1 cellular context compared by ENCODE assay signal in the genomic region with DNA sequence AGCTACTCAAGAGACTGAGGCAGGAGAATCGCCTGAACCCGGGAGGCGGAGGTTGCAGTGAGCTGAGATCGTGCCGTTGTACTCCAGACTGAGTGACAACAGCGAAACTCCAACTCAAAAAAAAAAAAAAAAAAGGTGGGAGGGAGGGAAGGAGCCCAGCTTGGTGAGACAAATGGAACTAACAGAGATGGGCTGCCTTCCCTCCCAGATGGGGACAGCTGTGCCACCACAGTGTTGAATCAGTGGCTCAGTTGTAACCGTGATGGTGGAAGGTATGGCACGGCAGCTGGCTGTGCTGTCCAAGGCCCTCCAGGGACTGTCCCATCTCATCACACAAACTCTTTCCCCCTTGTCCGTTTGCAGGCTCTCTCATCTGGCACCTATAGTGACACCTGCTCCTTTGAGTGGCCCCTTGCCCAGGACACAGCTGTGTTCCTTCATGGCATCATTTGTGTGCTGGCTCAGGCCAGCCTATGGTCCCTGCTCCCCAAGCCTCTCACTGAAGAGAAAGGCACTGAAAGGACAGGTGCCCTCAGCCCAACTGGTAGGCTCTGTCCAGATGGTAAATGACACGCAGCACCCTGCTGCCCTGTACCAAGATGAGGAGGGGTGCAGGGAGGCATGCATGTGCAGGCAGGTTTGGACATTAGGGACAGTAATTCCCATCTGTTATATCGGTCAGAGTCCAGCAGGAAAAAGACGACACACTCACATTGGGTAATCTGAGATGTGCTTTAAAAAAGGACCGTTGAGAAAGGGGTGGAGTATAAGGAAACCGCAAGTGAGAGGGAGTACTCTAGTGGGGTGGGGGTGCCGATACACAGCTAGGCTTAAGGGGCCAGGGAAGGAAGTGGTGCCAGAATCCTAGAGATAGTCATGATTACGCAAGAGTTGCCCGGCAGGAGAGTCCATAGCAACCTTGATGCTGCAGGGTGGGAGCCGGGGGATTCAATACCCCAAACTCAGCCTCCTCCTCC.
A peak's percentile ranks its signal among the peaks of the same experiment; 100 is the strongest.
TF ChIP-seq lines count a peak whose summit lies in the region.

No MANE protein-coding gene starts in this region.

TF ChIP-seq in K562, 482 proteins besides CTCF, POLR2A, EP300 and RAD21 (continued from another document and continues in another):
- TF ChIP-seq, protein P1, sequence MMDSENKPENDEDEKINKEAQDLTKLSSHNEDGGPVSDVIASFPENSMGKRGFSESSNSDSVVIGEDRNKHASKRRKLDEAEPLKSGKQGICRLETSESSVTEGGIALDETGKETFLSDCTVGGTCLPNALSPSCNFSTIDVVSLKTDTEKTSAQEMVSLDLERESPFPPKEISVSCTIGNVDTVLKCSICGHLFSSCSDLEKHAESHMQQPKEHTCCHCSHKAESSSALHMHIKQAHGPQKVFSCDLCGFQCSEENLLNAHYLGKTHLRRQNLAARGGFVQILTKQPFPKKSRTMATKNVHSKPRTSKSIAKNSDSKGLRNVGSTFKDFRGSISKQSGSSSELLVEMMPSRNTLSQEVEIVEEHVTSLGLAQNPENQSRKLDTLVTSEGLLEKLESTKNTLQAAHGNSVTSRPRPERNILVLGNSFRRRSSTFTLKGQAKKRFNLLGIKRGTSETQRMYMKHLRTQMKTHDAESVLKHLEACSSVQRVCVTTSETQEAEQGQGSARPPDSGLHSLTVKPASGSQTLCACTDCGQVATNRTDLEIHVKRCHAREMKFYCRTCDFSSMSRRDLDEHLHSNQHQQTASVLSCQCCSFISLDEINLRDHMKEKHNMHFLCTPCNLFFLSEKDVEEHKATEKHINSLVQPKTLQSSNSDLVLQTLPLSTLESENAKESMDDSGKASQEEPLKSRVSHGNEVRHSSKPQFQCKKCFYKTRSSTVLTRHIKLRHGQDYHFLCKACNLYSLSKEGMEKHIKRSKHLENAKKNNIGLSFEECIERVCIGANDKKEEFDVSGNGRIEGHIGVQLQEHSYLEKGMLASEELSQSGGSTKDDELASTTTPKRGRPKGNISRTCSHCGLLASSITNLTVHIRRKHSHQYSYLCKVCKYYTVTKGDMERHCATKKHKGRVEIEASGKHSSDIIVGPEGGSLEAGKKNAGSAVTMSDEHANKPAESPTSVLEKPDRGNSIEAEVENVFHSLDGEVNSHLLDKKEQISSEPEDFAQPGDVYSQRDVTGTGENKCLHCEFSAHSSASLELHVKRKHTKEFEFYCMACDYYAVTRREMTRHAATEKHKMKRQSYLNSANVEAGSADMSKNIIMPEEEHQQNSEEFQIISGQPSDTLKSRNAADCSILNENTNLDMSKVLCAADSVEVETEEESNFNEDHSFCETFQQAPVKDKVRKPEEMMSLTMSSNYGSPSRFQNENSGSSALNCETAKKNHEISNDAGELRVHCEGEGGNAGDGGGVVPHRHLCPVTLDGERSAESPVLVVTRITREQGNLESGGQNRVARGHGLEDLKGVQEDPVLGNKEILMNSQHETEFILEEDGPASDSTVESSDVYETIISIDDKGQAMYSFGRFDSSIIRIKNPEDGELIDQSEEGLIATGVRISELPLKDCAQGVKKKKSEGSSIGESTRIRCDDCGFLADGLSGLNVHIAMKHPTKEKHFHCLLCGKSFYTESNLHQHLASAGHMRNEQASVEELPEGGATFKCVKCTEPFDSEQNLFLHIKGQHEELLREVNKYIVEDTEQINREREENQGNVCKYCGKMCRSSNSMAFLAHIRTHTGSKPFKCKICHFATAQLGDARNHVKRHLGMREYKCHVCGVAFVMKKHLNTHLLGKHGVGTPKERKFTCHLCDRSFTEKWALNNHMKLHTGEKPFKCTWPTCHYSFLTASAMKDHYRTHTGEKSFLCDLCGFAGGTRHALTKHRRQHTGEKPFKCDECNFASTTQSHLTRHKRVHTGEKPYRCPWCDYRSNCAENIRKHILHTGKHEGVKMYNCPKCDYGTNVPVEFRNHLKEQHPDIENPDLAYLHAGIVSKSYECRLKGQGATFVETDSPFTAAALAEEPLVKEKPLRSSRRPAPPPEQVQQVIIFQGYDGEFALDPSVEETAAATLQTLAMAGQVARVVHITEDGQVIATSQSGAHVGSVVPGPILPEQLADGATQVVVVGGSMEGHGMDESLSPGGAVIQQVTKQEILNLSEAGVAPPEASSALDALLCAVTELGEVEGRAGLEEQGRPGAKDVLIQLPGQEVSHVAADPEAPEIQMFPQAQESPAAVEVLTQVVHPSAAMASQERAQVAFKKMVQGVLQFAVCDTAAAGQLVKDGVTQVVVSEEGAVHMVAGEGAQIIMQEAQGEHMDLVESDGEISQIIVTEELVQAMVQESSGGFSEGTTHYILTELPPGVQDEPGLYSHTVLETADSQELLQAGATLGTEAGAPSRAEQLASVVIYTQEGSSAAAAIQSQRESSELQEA (IDR thresholded peaks at IDR 0.05; ENCODE audit: low read depth): no peak
- TF ChIP-seq MECOM (CRISPR knock-in tag; IDR thresholded peaks at IDR 0.05) (0 out of 2 replicates have a peak, but pooled peaks have one; percentile 38), ZBTB7A (IDR thresholded peaks at IDR 0.05; ENCODE audit: borderline replicate concordance, control insufficient read depth, low read depth, low read length) (peak; percentile 86), ETV6 (IDR thresholded peaks at IDR 0.05; ENCODE audit: borderline replicate concordance in 1 of 2, low read depth in 2 of 2, low read length in 1 of 2) (peak; percentile 60 to 73; a peak in 2 of 4 replicates), ETV6 (CRISPR knock-in tag; IDR thresholded peaks at IDR 0.05; ENCODE audit: borderline replicate concordance) (no peak), MTA3 (IDR thresholded peaks at IDR 0.05; ENCODE audit: borderline replicate concordance) (peak; percentile 66), TAF1 (IDR thresholded peaks at IDR 0.05; ENCODE audit: control insufficient read depth, extremely low read depth, insufficient read depth, low read length, severe bottlenecking) (no peak), NBN (IDR thresholded peaks at IDR 0.05; ENCODE audit: low read depth) (peak; percentile 81), PURB (CRISPR knock-in tag; IDR thresholded peaks at IDR 0.05; ENCODE audit: low read depth) (no peak), KHSRP (IDR thresholded peaks at IDR 0.05) (no peak), PTTG1 (tag; IDR thresholded peaks at IDR 0.05; ENCODE audit: low read depth) (no peak), GATA2 (CRISPR knock-in tag; IDR thresholded peaks at IDR 0.05) (peak; percentile 22; the same call in 1 of the 2 replicates), RAD51 (IDR thresholded peaks at IDR 0.05; ENCODE audit: borderline replicate concordance, low read depth) (0 out of 2 replicates have a peak, but pooled peaks have one; percentile 22), ILK (tag; IDR thresholded peaks at IDR 0.05; ENCODE audit: borderline replicate concordance, low read depth) (no peak), ZNF583 (CRISPR knock-in tag; IDR thresholded peaks at IDR 0.05) (peak; percentile 37; the same call in 1 of the 2 replicates), BHLHE40 (IDR thresholded peaks at IDR 0.05; ENCODE audit: low read length) (peak; percentile 5; the same call in 1 of the 2 replicates), E2F3 (CRISPR knock-in tag; IDR thresholded peaks at IDR 0.05) (no peak), CHCHD3 (CRISPR knock-in tag; IDR thresholded peaks at IDR 0.05) (no peak), ETV1 (tag; conservative IDR thresholded peaks at IDR 0.05; ENCODE audit: low read depth) (peak; percentile 85)
- TF ChIP-seq, protein P2, sequence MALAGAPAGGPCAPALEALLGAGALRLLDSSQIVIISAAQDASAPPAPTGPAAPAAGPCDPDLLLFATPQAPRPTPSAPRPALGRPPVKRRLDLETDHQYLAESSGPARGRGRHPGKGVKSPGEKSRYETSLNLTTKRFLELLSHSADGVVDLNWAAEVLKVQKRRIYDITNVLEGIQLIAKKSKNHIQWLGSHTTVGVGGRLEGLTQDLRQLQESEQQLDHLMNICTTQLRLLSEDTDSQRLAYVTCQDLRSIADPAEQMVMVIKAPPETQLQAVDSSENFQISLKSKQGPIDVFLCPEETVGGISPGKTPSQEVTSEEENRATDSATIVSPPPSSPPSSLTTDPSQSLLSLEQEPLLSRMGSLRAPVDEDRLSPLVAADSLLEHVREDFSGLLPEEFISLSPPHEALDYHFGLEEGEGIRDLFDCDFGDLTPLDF (CRISPR knock-in tag; IDR thresholded peaks at IDR 0.05): no peak
- TF ChIP-seq, protein P3, sequence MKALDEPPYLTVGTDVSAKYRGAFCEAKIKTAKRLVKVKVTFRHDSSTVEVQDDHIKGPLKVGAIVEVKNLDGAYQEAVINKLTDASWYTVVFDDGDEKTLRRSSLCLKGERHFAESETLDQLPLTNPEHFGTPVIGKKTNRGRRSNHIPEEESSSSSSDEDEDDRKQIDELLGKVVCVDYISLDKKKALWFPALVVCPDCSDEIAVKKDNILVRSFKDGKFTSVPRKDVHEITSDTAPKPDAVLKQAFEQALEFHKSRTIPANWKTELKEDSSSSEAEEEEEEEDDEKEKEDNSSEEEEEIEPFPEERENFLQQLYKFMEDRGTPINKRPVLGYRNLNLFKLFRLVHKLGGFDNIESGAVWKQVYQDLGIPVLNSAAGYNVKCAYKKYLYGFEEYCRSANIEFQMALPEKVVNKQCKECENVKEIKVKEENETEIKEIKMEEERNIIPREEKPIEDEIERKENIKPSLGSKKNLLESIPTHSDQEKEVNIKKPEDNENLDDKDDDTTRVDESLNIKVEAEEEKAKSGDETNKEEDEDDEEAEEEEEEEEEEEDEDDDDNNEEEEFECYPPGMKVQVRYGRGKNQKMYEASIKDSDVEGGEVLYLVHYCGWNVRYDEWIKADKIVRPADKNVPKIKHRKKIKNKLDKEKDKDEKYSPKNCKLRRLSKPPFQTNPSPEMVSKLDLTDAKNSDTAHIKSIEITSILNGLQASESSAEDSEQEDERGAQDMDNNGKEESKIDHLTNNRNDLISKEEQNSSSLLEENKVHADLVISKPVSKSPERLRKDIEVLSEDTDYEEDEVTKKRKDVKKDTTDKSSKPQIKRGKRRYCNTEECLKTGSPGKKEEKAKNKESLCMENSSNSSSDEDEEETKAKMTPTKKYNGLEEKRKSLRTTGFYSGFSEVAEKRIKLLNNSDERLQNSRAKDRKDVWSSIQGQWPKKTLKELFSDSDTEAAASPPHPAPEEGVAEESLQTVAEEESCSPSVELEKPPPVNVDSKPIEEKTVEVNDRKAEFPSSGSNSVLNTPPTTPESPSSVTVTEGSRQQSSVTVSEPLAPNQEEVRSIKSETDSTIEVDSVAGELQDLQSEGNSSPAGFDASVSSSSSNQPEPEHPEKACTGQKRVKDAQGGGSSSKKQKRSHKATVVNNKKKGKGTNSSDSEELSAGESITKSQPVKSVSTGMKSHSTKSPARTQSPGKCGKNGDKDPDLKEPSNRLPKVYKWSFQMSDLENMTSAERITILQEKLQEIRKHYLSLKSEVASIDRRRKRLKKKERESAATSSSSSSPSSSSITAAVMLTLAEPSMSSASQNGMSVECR (CRISPR knock-in tag; IDR thresholded peaks at IDR 0.05): peak; percentile 51; the same call in 1 of the 2 replicates
- TF ChIP-seq, protein P4, sequence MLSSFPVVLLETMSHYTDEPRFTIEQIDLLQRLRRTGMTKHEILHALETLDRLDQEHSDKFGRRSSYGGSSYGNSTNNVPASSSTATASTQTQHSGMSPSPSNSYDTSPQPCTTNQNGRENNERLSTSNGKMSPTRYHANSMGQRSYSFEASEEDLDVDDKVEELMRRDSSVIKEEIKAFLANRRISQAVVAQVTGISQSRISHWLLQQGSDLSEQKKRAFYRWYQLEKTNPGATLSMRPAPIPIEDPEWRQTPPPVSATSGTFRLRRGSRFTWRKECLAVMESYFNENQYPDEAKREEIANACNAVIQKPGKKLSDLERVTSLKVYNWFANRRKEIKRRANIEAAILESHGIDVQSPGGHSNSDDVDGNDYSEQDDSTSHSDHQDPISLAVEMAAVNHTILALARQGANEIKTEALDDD (IDR thresholded peaks at IDR 0.05): peak; percentile 41; the same call in 1 of the 2 replicates
- TF ChIP-seq, protein P5, sequence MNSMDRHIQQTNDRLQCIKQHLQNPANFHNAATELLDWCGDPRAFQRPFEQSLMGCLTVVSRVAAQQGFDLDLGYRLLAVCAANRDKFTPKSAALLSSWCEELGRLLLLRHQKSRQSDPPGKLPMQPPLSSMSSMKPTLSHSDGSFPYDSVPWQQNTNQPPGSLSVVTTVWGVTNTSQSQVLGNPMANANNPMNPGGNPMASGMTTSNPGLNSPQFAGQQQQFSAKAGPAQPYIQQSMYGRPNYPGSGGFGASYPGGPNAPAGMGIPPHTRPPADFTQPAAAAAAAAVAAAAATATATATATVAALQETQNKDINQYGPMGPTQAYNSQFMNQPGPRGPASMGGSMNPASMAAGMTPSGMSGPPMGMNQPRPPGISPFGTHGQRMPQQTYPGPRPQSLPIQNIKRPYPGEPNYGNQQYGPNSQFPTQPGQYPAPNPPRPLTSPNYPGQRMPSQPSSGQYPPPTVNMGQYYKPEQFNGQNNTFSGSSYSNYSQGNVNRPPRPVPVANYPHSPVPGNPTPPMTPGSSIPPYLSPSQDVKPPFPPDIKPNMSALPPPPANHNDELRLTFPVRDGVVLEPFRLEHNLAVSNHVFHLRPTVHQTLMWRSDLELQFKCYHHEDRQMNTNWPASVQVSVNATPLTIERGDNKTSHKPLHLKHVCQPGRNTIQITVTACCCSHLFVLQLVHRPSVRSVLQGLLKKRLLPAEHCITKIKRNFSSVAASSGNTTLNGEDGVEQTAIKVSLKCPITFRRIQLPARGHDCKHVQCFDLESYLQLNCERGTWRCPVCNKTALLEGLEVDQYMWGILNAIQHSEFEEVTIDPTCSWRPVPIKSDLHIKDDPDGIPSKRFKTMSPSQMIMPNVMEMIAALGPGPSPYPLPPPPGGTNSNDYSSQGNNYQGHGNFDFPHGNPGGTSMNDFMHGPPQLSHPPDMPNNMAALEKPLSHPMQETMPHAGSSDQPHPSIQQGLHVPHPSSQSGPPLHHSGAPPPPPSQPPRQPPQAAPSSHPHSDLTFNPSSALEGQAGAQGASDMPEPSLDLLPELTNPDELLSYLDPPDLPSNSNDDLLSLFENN (IDR thresholded peaks at IDR 0.05; ENCODE audit: low read depth in 2 of 2, low read length in 2 of 2): peak in 1 of 2 experiments; percentile 69; a peak in 1 of 4 replicates
- TF ChIP-seq, protein P6, sequence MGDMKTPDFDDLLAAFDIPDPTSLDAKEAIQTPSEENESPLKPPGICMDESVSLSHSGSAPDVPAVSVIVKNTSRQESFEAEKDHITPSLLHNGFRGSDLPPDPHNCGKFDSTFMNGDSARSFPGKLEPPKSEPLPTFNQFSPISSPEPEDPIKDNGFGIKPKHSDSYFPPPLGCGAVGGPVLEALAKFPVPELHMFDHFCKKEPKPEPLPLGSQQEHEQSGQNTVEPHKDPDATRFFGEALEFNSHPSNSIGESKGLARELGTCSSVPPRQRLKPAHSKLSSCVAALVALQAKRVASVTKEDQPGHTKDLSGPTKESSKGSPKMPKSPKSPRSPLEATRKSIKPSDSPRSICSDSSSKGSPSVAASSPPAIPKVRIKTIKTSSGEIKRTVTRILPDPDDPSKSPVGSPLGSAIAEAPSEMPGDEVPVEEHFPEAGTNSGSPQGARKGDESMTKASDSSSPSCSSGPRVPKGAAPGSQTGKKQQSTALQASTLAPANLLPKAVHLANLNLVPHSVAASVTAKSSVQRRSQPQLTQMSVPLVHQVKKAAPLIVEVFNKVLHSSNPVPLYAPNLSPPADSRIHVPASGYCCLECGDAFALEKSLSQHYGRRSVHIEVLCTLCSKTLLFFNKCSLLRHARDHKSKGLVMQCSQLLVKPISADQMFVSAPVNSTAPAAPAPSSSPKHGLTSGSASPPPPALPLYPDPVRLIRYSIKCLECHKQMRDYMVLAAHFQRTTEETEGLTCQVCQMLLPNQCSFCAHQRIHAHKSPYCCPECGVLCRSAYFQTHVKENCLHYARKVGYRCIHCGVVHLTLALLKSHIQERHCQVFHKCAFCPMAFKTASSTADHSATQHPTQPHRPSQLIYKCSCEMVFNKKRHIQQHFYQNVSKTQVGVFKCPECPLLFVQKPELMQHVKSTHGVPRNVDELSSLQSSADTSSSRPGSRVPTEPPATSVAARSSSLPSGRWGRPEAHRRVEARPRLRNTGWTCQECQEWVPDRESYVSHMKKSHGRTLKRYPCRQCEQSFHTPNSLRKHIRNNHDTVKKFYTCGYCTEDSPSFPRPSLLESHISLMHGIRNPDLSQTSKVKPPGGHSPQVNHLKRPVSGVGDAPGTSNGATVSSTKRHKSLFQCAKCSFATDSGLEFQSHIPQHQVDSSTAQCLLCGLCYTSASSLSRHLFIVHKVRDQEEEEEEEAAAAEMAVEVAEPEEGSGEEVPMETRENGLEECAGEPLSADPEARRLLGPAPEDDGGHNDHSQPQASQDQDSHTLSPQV (IDR thresholded peaks at IDR 0.05): peak; percentile 82; the same call in 1 of the 2 replicates
